Comparison of ENCODE assay signal across 9 cellular contexts in the genomic region with DNA sequence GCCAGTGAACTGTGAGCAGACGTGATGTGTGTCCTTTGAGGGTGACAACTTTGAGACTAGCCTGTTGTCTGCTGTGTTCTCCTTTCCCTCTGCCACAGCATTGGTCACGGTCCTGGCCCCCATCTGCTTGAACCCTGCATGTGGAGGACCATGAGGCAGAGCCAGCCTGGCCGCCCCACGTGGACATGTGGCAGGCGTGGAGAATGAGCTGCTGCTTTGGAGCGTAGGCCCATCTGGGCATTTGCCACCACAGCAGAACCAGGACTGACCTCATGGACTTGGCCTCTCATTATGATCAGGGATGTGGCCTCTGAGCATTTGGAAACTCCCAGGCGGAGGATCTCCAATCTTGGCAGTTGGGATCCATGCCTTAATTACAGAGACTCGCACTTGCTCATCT.
"Had no signal": no experiment of that assay in that cellular context is flagged by ENCODE, and none has a peak within 500 bp of the region (broad histone marks: within the 10 kb centered on the region; RNA-seq: fewer than 3 reads in every experiment).

No MANE protein-coding gene starts in this region.

- H3K27ac ChIP-seq: GM23248, HL-60 had no signal

- H3K4me3 Mint-ChIP-seq: H9 had no signal

- ATAC-seq: K562 had no signal

- FAIRE-seq: H54, K562 had no signal

- H3K27ac Mint-ChIP-seq: H9 had no signal

- H3K9me3 Mint-ChIP-seq: H9 had no signal

- H3K9ac ChIP-seq: GM23248 had no signal

- DNase-seq: GM23248, GOT3, H9, HCEC 1CT, IMR-90, KG1 had no signal

- H3K4me3 ChIP-seq: GM23248, K562 had no signal

- H2AFZ ChIP-seq: GM23248 had no signal
